ENCODE assay signal across 15 cellular contexts in genomic region chr2:242041816-242042215, GRCh38.
A peak's percentile ranks its signal among the peaks of the same experiment; 100 is the strongest.
DNase-seq lines count a peak whose midpoint lies in the region; ATAC-seq and TF ChIP-seq lines count a peak whose summit lies in the region.
"Had no signal": no experiment of that assay in that cellular context is flagged by ENCODE, and none has a peak within 500 bp of the region (broad histone marks: within the 10 kb centered on the region; RNA-seq: fewer than 3 reads in every experiment).

No MANE protein-coding gene starts in this region.

- H3K4me1 Mint-ChIP-seq in endodermal cell = peaks cover 5% of the 10 kb centered on the region

- no peak for TF ChIP-seq CTCF in Peyer's patch (IDR thresholded peaks at IDR 0.05)
- TF ChIP-seq CTCF in endodermal cell (conservative IDR thresholded peaks at IDR 0.05) = no peak

- intact Hi-C loops in sciatic nerve (cut with DNase I) = no loop called here

- ATAC-seq in sciatic nerve = no peak
- no peak for ATAC-seq in GM18870 (IDR thresholded peaks at IDR 0.05; ENCODE audit: unreplicated experiment)

- no peaks in the 10 kb centered on the region for H3K36me3 ChIP-seq in Peyer's patch
- no peaks in the 10 kb centered on the region for H3K36me3 ChIP-seq in endodermal cell (ENCODE audit: control insufficient read depth, insufficient read depth, low read length)

- no peaks in the 10 kb centered on the region for H3K9me3 ChIP-seq in Peyer's patch
- no peaks in the 10 kb centered on the region for H3K9me3 ChIP-seq in endodermal cell (ENCODE audit: control insufficient read depth, low read length)

- WGBS in endodermal cell (ENCODE audit: insufficient coverage in 1 of 2, insufficient read length in 1 of 2), 2 experiments = 86 to 100% methylated on average over 2 to 3 of the region's 3 CpGs

- H3K27ac Mint-ChIP-seq in endodermal cell = no peak overlapping the region
- H3K27ac Mint-ChIP-seq: CD4-positive, alpha-beta memory T cell had no signal

- no peak overlapping the region for H3K4me3 Mint-ChIP-seq in endodermal cell
- H3K4me3 Mint-ChIP-seq: CD4-positive, alpha-beta memory T cell had no signal

- no peak overlapping the region for H3K27ac ChIP-seq in Peyer's patch
- H3K27ac ChIP-seq in endodermal cell (ENCODE audit: low read depth, low read length) = no peak overlapping the region

- no peak for TF ChIP-seq POLR2A in Peyer's patch (IDR thresholded peaks at IDR 0.05)

- H3K27me3 ChIP-seq in Peyer's patch (no peaks in the 10 kb centered on the region), endodermal cell (ENCODE audit: control insufficient read depth, insufficient read depth, low read length, poor library complexity, severe bottlenecking) (peaks cover 46% of the 10 kb centered on the region)

- no peak overlapping the region for H3K9ac ChIP-seq in endodermal cell (ENCODE audit: extremely low read depth, low read length, poor library complexity, severe bottlenecking)

- H3K4me3 ChIP-seq in Peyer's patch (no peak overlapping the region), endodermal cell (ENCODE audit: low read length) (no peak overlapping the region)

- H3K4me1 ChIP-seq in Peyer's patch = no peaks in the 10 kb centered on the region
- no peaks in the 10 kb centered on the region for H3K4me1 ChIP-seq in endodermal cell (ENCODE audit: control insufficient read depth, insufficient read depth, low read length)

- H3K9me3 Mint-ChIP-seq in endodermal cell = peaks cover 18% of the 10 kb centered on the region

- peaks cover 4% of the 10 kb centered on the region for H3K36me3 Mint-ChIP-seq in endodermal cell (ENCODE audit: low read depth)
- H3K36me3 Mint-ChIP-seq: CD4-positive, alpha-beta memory T cell had no signal

- DNase-seq in Peyer's patch = peak in 2 of 3 donors; percentile 12 to 19
- DNase-seq in islet precursor cell = peak; percentile 12
- peak; percentile 9 for DNase-seq in sciatic nerve (ENCODE audit: low spot score)
- DNase-seq in endodermal cell = no peak
- DNase-seq in NCI-H1930 (lab: John Stamatoyannopoulos, UW) = no peak
- DNase-seq: C1 segment of cervical spinal cord; Calu3; CD4-positive, alpha-beta memory T cell; COR-L47; DMS53; DMS79 treated with DMSO at 0.1 percent for 48 hours; GF-D8; GOT3; HCEC 1CT had no signal

- H3K27me3 Mint-ChIP-seq in endodermal cell (ENCODE audit: insufficient read depth) = peaks cover 77% of the 10 kb centered on the region

Comparison
In these comparisons a context has a peak if more than half of its experiments do, and no peak if none do; other contexts are left out.
1. DNase-seq: peak in Peyer's patch (2 of 3), islet precursor cell (single experiment) and sciatic nerve (single experiment); none in endodermal cell (single experiment) and NCI-H1930 (0 of 2).